ENCODE assay signal across 1 cellular context in genomic region chr2:215702116-215702905, GRCh38.
TF ChIP-seq lines count a peak whose summit lies in the region.

No MANE protein-coding gene starts in this region.

TF ChIP-seq in HepG2, 621 proteins besides CTCF, POLR2A, EP300 and RAD21 (continued from another document):
- TF ChIP-seq, protein P1, sequence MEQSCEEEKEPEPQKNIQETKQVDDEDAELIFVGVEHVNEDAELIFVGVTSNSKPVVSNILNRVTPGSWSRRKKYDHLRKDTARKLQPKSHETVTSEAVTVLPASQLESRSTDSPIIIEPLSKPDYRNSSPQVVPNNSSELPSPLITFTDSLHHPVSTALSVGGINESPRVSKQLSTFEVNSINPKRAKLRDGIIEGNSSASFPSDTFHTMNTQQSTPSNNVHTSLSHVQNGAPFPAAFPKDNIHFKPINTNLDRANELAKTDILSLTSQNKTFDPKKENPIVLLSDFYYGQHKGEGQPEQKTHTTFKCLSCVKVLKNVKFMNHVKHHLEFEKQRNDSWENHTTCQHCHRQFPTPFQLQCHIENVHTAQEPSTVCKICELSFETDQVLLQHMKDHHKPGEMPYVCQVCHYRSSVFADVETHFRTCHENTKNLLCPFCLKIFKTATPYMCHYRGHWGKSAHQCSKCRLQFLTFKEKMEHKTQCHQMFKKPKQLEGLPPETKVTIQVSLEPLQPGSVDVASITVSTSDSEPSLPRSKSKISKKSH (CRISPR knock-in tag; IDR thresholded peaks at IDR 0.05; ENCODE audit: borderline replicate concordance): no peak
- TF ChIP-seq, protein P2, sequence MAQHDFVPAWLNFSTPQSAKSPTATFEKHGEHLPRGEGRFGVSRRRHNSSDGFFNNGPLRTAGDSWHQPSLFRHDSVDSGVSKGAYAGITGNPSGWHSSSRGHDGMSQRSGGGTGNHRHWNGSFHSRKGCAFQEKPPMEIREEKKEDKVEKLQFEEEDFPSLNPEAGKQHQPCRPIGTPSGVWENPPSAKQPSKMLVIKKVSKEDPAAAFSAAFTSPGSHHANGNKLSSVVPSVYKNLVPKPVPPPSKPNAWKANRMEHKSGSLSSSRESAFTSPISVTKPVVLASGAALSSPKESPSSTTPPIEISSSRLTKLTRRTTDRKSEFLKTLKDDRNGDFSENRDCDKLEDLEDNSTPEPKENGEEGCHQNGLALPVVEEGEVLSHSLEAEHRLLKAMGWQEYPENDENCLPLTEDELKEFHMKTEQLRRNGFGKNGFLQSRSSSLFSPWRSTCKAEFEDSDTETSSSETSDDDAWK (CRISPR knock-in tag; IDR thresholded peaks at IDR 0.05): no peak
- TF ChIP-seq ARID5B (CRISPR knock-in tag; IDR thresholded peaks at IDR 0.05) (peak; percentile 79), SOX6 (IDR thresholded peaks at IDR 0.05) (no peak), SOX6 (CRISPR knock-in tag; IDR thresholded peaks at IDR 0.05) (peak; percentile 67), ZBTB42 (CRISPR knock-in tag; IDR thresholded peaks at IDR 0.05) (no peak), ZNF766 (CRISPR knock-in tag; IDR thresholded peaks at IDR 0.05; ENCODE audit: borderline replicate concordance) (no peak), ZNF296 (CRISPR knock-in tag; conservative IDR thresholded peaks at IDR 0.05) (no peak), ZNF343 (CRISPR knock-in tag; IDR thresholded peaks at IDR 0.05) (no peak), ZSCAN25 (CRISPR knock-in tag; IDR thresholded peaks at IDR 0.05) (no peak), ZMYM4 (CRISPR knock-in tag; IDR thresholded peaks at IDR 0.05) (peak; percentile 40; the same call in 1 of the 2 replicates), POLR2AphosphoS2 (IDR thresholded peaks at IDR 0.05; ENCODE audit: low read depth, low read length) (no peak), TEAD3 (CRISPR knock-in tag; optimal IDR thresholded peaks at IDR 0.05; ENCODE audit: borderline replicate concordance) (no peak), TMF1 (CRISPR knock-in tag; IDR thresholded peaks at IDR 0.05; ENCODE audit: low read depth) (no peak), ZNF354B (CRISPR knock-in tag; IDR thresholded peaks at IDR 0.05) (no peak), MED8 (CRISPR knock-in tag; IDR thresholded peaks at IDR 0.05; ENCODE audit: insufficient replicate concordance) (no peak), RXRB (CRISPR knock-in tag; IDR thresholded peaks at IDR 0.05; ENCODE audit: borderline replicate concordance) (no peak), HNRNPL (IDR thresholded peaks at IDR 0.05; ENCODE audit: low read depth, low read length) (no peak), AKAP8 (CRISPR knock-in tag; IDR thresholded peaks at IDR 0.05) (no peak), NKX3-1 (CRISPR knock-in tag; IDR thresholded peaks at IDR 0.05) (no peak), ZNF264 (CRISPR knock-in tag; IDR thresholded peaks at IDR 0.05) (peak; percentile 54; the same call in 1 of the 2 replicates), FOXA1 (IDR thresholded peaks at IDR 0.05) (no peak), FOXA1 (CRISPR knock-in tag; IDR thresholded peaks at IDR 0.05) (peak; percentile 58), ZNF616 (CRISPR knock-in tag; IDR thresholded peaks at IDR 0.05; ENCODE audit: low read depth) (no peak), ZNF781 (CRISPR knock-in tag; IDR thresholded peaks at IDR 0.05; ENCODE audit: borderline replicate concordance, not compliant biosample characterization) (no peak), NFE2L2 (IDR thresholded peaks at IDR 0.05; ENCODE audit: low read length) (no peak), TAF1 (CRISPR knock-in tag; IDR thresholded peaks at IDR 0.05) (no peak)
- TF ChIP-seq, protein P3, sequence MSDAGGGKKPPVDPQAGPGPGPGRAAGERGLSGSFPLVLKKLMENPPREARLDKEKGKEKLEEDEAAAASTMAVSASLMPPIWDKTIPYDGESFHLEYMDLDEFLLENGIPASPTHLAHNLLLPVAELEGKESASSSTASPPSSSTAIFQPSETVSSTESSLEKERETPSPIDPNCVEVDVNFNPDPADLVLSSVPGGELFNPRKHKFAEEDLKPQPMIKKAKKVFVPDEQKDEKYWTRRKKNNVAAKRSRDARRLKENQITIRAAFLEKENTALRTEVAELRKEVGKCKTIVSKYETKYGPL (CRISPR knock-in tag; IDR thresholded peaks at IDR 0.05): no peak
- TF ChIP-seq, protein P4, sequence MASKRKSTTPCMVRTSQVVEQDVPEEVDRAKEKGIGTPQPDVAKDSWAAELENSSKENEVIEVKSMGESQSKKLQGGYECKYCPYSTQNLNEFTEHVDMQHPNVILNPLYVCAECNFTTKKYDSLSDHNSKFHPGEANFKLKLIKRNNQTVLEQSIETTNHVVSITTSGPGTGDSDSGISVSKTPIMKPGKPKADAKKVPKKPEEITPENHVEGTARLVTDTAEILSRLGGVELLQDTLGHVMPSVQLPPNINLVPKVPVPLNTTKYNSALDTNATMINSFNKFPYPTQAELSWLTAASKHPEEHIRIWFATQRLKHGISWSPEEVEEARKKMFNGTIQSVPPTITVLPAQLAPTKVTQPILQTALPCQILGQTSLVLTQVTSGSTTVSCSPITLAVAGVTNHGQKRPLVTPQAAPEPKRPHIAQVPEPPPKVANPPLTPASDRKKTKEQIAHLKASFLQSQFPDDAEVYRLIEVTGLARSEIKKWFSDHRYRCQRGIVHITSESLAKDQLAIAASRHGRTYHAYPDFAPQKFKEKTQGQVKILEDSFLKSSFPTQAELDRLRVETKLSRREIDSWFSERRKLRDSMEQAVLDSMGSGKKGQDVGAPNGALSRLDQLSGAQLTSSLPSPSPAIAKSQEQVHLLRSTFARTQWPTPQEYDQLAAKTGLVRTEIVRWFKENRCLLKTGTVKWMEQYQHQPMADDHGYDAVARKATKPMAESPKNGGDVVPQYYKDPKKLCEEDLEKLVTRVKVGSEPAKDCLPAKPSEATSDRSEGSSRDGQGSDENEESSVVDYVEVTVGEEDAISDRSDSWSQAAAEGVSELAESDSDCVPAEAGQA (IDR thresholded peaks at IDR 0.05; ENCODE audit: low read depth): no peak
- TF ChIP-seq, protein P4 (CRISPR knock-in tag; IDR thresholded peaks at IDR 0.05; ENCODE audit: borderline replicate concordance): no peak
- TF ChIP-seq, protein P5, sequence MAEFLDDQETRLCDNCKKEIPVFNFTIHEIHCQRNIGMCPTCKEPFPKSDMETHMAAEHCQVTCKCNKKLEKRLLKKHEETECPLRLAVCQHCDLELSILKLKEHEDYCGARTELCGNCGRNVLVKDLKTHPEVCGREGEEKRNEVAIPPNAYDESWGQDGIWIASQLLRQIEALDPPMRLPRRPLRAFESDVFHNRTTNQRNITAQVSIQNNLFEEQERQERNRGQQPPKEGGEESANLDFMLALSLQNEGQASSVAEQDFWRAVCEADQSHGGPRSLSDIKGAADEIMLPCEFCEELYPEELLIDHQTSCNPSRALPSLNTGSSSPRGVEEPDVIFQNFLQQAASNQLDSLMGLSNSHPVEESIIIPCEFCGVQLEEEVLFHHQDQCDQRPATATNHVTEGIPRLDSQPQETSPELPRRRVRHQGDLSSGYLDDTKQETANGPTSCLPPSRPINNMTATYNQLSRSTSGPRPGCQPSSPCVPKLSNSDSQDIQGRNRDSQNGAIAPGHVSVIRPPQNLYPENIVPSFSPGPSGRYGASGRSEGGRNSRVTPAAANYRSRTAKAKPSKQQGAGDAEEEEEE (CRISPR knock-in tag; IDR thresholded peaks at IDR 0.05; ENCODE audit: borderline replicate concordance): no peak
TF ChIP-seq in HepG2: peak in this region for 52.
